Comparison of ENCODE assay signal across 9 cellular contexts in genomic region chr6:79706527-79706926, GRCh38.
"Had no signal": no experiment of that assay in that cellular context is flagged by ENCODE, and none has a peak within 500 bp of the region (broad histone marks: within the 10 kb centered on the region; RNA-seq: fewer than 3 reads in every experiment).

No MANE protein-coding gene starts in this region.

- H2AFZ ChIP-seq: GM23338 had no signal

- H3K4me3 ChIP-seq: GM23338 had no signal

- ATAC-seq: GM23338 had no signal

- H3K4me2 ChIP-seq: GM23338 had no signal

- H3K9me3 Mint-ChIP-seq: GM23338, H9, HFFc6 had no signal

- H3K4me3 Mint-ChIP-seq: GM23338, H9, HFFc6 had no signal

- H3K27ac Mint-ChIP-seq: GM23338, H9, HFFc6 had no signal

- DNase-seq: H9, HCEC 1CT, HFFc6, IMR-90, KBM-7 had no signal

- H3K27ac ChIP-seq: HL-60 had no signal

- FAIRE-seq: H1, H54 had no signal
